ENCODE assay signal across 9 cellular contexts in the genomic region with DNA sequence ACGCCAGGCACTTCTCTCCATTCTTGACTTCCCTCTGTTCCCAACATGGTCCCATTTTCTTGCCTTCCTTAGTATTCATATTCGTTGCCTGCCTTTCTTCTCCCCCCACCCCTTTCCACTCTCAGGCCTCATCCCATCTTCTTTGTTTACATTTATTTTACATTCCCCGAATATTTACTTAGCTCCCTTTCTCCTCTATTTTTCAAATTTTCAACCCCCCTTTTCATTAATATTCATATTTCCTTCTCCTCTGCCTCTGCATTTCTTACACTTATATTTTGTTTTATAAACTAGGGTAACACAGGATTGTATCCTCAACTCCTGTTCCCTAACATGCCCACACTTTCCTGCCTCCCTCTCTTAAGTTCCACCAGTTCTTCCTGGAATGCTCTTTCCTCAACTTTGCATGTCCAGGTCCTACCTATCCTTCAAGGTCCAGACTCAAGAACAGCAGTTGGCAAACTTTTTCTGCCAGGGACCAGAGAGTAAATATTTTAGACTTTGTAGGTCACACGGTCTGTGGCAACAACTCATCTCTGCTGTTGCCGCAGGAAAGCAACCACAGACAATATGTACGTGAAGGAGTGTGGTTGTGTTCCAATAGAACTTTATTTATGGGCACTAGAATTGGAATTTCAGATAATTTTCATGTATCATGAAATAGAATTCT. TPM values are rescaled to one million over a fixed set of nuclear protein-coding genes. Genes with fewer than 3 reads are reported as not detected.
A peak's percentile ranks its signal among the peaks of the same experiment; 100 is the strongest.
DNase-seq lines count a peak whose midpoint lies in the region; ATAC-seq and TF ChIP-seq lines count a peak whose summit lies in the region.
"Had no signal": no experiment of that assay in that cellular context is flagged by ENCODE, and none has a peak within 500 bp of the region (broad histone marks: within the 10 kb centered on the region; RNA-seq: fewer than 3 reads in every experiment).

No MANE protein-coding gene starts in this region.

- H3K36me3 ChIP-seq in H7 (replicated peaks; ENCODE audit: control insufficient read depth, insufficient read depth, low read length), result no peaks in the 10 kb centered on the region
- peaks cover 14% of the 10 kb centered on the region for H3K36me3 ChIP-seq in SJCRH30
- peaks cover 4% of the 10 kb centered on the region for H3K36me3 ChIP-seq in fibroblast of lung (ENCODE audit: control insufficient read depth, insufficient read depth, low read length)

- peak overlapping the region; percentile 77 for H2AFZ ChIP-seq in fibroblast of lung (ENCODE audit: low read length)

- no peaks in the 10 kb centered on the region for H4K20me1 ChIP-seq in fibroblast of lung (ENCODE audit: control insufficient read depth, extremely low read depth, insufficient read depth, low read length)

- intact Hi-C loops in left colon (cut with DNase I, micrococcal nuclease), result no loop called here

- no peak for TF ChIP-seq CTCF in fibroblast of lung (conservative IDR thresholded peaks at IDR 0.05 in 1 of 2, IDR thresholded peaks at IDR 0.05 in 1 of 2; ENCODE audit: low read depth in 1 of 2, low read length in 2 of 2)

- H3K4me2 ChIP-seq in fibroblast of lung (ENCODE audit: extremely low read depth, insufficient read depth, low read length), result peak overlapping the region; percentile 98

- H3K27me3 ChIP-seq in H7 (ENCODE audit: control insufficient read depth, insufficient read depth, low read length) (peaks cover 69% of the 10 kb centered on the region), SJCRH30 (no peaks in the 10 kb centered on the region), fibroblast of lung (ENCODE audit: control insufficient read depth, insufficient read depth, low read length) (no peaks in the 10 kb centered on the region)

- peak overlapping the region; percentile 65 for H3K9ac ChIP-seq in fibroblast of lung (ENCODE audit: insufficient read depth, low read length)

- H3K27ac ChIP-seq in SJCRH30 (peak overlapping the region; percentile 95), fibroblast of lung (ENCODE audit: insufficient read depth, low read length) (peak overlapping the region; percentile 81)

- DNase-seq in H7 (no peak), SJCRH30 (no peak), fibroblast of lung (ENCODE audit: low read depth in 2 of 2) (no peak), skeletal muscle cell (ENCODE audit: low read depth) (no peak), hypothalamus (lab: John Stamatoyannopoulos, UW) (no peak), left colon (no peak)

- ATAC-seq in HG03097 (IDR thresholded peaks at IDR 0.05; ENCODE audit: low FRiP score, unreplicated experiment) (no peak), left colon (no peak), GM19467 (IDR thresholded peaks at IDR 0.05; ENCODE audit: unreplicated experiment) (no peak)

- H3K4me1 ChIP-seq in SJCRH30 (peaks cover 33% of the 10 kb centered on the region), fibroblast of lung (ENCODE audit: control insufficient read depth, extremely low read depth, insufficient read depth, low read length) (peaks cover 14% of the 10 kb centered on the region)

- H3K9me3 ChIP-seq in SJCRH30 (replicated peaks), result no peaks in the 10 kb centered on the region
- H3K9me3 ChIP-seq in fibroblast of lung (ENCODE audit: control insufficient read depth, insufficient read depth, low read depth, low read length), result no peaks in the 10 kb centered on the region

- peaks cover 39% of the 10 kb centered on the region for H3K79me2 ChIP-seq in fibroblast of lung (ENCODE audit: control insufficient read depth, insufficient read depth, low read length)

- H3K4me3 ChIP-seq in H7 (ENCODE audit: insufficient read depth, low read depth, low read length) (peak overlapping the region; percentile 60), SJCRH30 (peak overlapping the region; percentile 72), fibroblast of lung (replicated peaks in 1 of 4; ENCODE audit: control extremely low read depth in 1 of 4, insufficient read depth in 1 of 4, low read depth in 3 of 4, low read length in 4 of 4) (peak overlapping the region; percentile 50 to 72 (median 63)), skeletal muscle cell (ENCODE audit: low read depth, low read length) (peak overlapping the region; percentile 57)

RNA-seq across cellular contexts. Expression of a gene that starts 29.8 kb away (rescaled TPM):
- total RNA-seq in H7 (2014; rRNA removed; shearing (Covaris generic)), result not detected in 2 replicates
- not detected in 2 replicates for total RNA-seq in SJCRH30 (2014; rRNA removed; shearing (Covaris generic))
- total RNA-seq in fibroblast of lung, result not detected in 2 replicates
- polyA plus RNA-seq in fibroblast of lung, result not detected in 2 replicates
- not detected in 2 replicates for polyA plus RNA-seq in fibroblast of lung (2012)
- polyA minus RNA-seq in fibroblast of lung (ENCODE audit: low replicate concordance), result not detected in 2 replicates
- not detected for total RNA-seq in left colon
- total RNA-seq: HT1080 had no signal
